In the genomic region with DNA sequence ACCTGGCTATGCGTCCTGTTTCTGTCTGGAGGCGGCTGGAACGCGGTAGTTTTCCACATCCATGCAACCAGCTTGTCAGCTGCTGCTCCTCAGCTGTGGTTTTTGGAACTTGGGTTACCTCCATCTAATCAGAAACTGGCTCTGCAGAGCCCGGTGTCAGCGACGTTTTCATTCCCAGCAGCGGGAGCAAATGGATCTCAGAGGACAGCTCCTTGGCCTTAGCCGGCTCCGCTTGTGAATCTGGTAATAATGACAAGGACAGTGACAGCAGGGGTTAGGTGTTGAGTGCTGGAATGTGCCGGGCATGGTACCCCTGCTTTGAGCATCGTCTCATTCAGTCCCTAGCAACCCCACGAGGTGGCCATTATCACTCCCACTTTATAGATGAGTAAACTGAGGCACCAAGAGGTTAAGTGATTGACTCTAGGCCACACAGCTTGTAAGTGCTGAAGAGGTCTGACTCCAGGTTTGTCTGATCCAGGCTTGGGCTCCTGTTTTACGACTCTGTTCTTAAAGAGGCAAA, we compare ENCODE assay signal across 8 cellular contexts. TPM values are rescaled to one million over a fixed set of nuclear protein-coding genes. Genes with fewer than 3 reads are reported as not detected.
DNase-seq lines count a peak whose midpoint lies in the region; ATAC-seq and TF ChIP-seq lines count a peak whose summit lies in the region.

No MANE protein-coding gene starts in this region.

- peaks cover 16% of the 10 kb centered on the region for H3K4me1 ChIP-seq in Caco-2
- H3K4me1 ChIP-seq in OCI-LY1 (ENCODE audit: insufficient read depth, low read length, severe bottlenecking), result peaks cover 6% of the 10 kb centered on the region
- H3K4me1 ChIP-seq in ovary (ENCODE audit: insufficient read depth), result peaks cover 21% of the 10 kb centered on the region

- POLR2A ChIA-PET in Caco-2 (lab: Charles Lee), result interaction anchor here (1.3 kb wide), 1 partner anchor 151 kb away, joined by 10 read pairs; no protein-coding TSS in a partner anchor

- peaks cover 5% of the 10 kb centered on the region for H3K27me3 Mint-ChIP-seq in Caco-2 (ENCODE audit: insufficient read depth, unreplicated experiment)

- H2AFZ ChIP-seq in OCI-LY1 (ENCODE audit: low read length), result no peak overlapping the region

- peaks cover 14% of the 10 kb centered on the region for H3K36me3 Mint-ChIP-seq in Caco-2 (ENCODE audit: insufficient read depth, unreplicated experiment)

- H3K36me3 ChIP-seq in Caco-2 (ENCODE audit: control insufficient read depth, insufficient read depth, low read length) (no peaks in the 10 kb centered on the region), OCI-LY1 (ENCODE audit: insufficient read depth, low read length) (no peaks in the 10 kb centered on the region), ovary (no peaks in the 10 kb centered on the region)

- CTCF ChIA-PET in Caco-2 (lab: Charles Lee), result interaction anchor here (0.8 to 2.1 kb wide), 4 partner anchors 8 to 502 kb away, joined by 4 to 10 read pairs (median 6); no protein-coding TSS in a partner anchor

- H3K27me3 ChIP-seq in Caco-2 (replicated peaks; ENCODE audit: control insufficient read depth, insufficient read depth, low read length) (no peaks in the 10 kb centered on the region), OCI-LY1 (ENCODE audit: insufficient read depth, low read length) (peaks cover 5% of the 10 kb centered on the region), ovary (no peaks in the 10 kb centered on the region)

- H4K20me1 ChIP-seq in OCI-LY1 (ENCODE audit: insufficient read depth, low read length), result no peaks in the 10 kb centered on the region

- no peaks in the 10 kb centered on the region for H3K79me2 ChIP-seq in OCI-LY1 (ENCODE audit: insufficient read depth, low read length)

- TSS peak; percentile 31 for BruUV-seq in Caco-2 (replicated peaks; lab: Mats Ljungman, UMichigan)

- peak overlapping the region; percentile 81 for H3K4me3 Mint-ChIP-seq in Caco-2 (ENCODE audit: unreplicated experiment)

- H3K9me3 Mint-ChIP-seq in Caco-2 (ENCODE audit: unreplicated experiment), result no peaks in the 10 kb centered on the region

- H3K4me3 ChIP-seq in Caco-2 (ENCODE audit: low read depth, low read length), result peak overlapping the region; percentile 81
- H3K4me3 ChIP-seq in OCI-LY1 (ENCODE audit: low read depth, low read length, poor library complexity, severe bottlenecking), result no peak overlapping the region
- peak overlapping the region; percentile 91 for H3K4me3 ChIP-seq in epithelial cell of proximal tubule (ENCODE audit: low read depth, low read length)
- peak overlapping the region; percentile 53 for H3K4me3 ChIP-seq in ovary

- TF ChIP-seq EP300 in ovary (IDR thresholded peaks at IDR 0.05), result no peak

- no peak overlapping the region for H3K27ac ChIP-seq in OCI-LY1 (ENCODE audit: low read depth, low read length, poor library complexity, severe bottlenecking)
- H3K27ac ChIP-seq in ovary, result no peak overlapping the region

- H3K4me2 ChIP-seq in OCI-LY1 (ENCODE audit: low read length), result peak overlapping the region; percentile 55

- no peaks in the 10 kb centered on the region for H3K9me2 ChIP-seq in OCI-LY1 (ENCODE audit: low read depth, low read length)

- no peaks in the 10 kb centered on the region for H3K4me1 Mint-ChIP-seq in Caco-2 (ENCODE audit: low read depth, unreplicated experiment)

- no peak overlapping the region for H3K27ac Mint-ChIP-seq in Caco-2 (ENCODE audit: unreplicated experiment)

- no peaks in the 10 kb centered on the region for H3K9me3 ChIP-seq in Caco-2
- H3K9me3 ChIP-seq in OCI-LY1 (ENCODE audit: low read length), result no peaks in the 10 kb centered on the region
- no peaks in the 10 kb centered on the region for H3K9me3 ChIP-seq in ovary

- ATAC-seq in GM18511 (IDR thresholded peaks at IDR 0.05; ENCODE audit: unreplicated experiment) (no peak), HG03378 (IDR thresholded peaks at IDR 0.05; ENCODE audit: unreplicated experiment) (no peak), GM19328 (IDR thresholded peaks at IDR 0.05; ENCODE audit: unreplicated experiment) (no peak)

- no peaks in the 10 kb centered on the region for H3F3A ChIP-seq in OCI-LY1 (ENCODE audit: insufficient read depth, low read length)

- intact Hi-C loops in Caco-2 (cut with micrococcal nuclease; ENCODE audit: unreplicated experiment), result no loop called here
- intact Hi-C loops in ovary (cut with DNase I), result loop anchor here in 1 of 4 donors (10.0 kb wide), 1 partner anchor 239 kb away; the partner anchor contains the start of gene CABLES2

- WGBS in ovary, 3 donors, result 25 to 33% (median 29%) methylated on average over 11 to 14 of the region's 14 CpGs

- TF ChIP-seq CTCF in Caco-2 (IDR thresholded peaks at IDR 0.05; ENCODE audit: insufficient read depth in 1 of 2, low read depth in 1 of 2, low read length in 1 of 2, severe bottlenecking in 1 of 2, unreplicated experiment in 1 of 2), result no peak
- TF ChIP-seq CTCF in OCI-LY1 (IDR thresholded peaks at IDR 0.05; ENCODE audit: low read length), result no peak
- no peak for TF ChIP-seq CTCF in epithelial cell of proximal tubule (conservative IDR thresholded peaks at IDR 0.05; ENCODE audit: low read depth, low read length)
- TF ChIP-seq CTCF in ovary (IDR thresholded peaks at IDR 0.05), result no peak

- DNase-seq in Caco-2 (no peak), epithelial cell of proximal tubule (ENCODE audit: low read depth) (no peak), ovary (no peak), islet precursor cell (no peak)

- TF ChIP-seq POLR2A in ovary (IDR thresholded peaks at IDR 0.05), result no peak

- no peak overlapping the region for H3K9ac ChIP-seq in OCI-LY1 (ENCODE audit: low read length)

RNA-seq across cellular contexts. Expression of gene SLCO4A1, which starts 1.3 kb away (rescaled TPM):
- 18.7 and 23.6 TPM in 2 replicates for total RNA-seq in Caco-2 (2022)
- 48.3 and 57.3 TPM in 2 replicates for total RNA-seq in epithelial cell of proximal tubule
- total RNA-seq in ovary, result 10 to 100 TPM in 1 of 7 donors, 1 to 10 TPM in 6; 3.3 to 10.9 (median 4.4) TPM
- polyA plus RNA-seq in ovary, result 1 to 10 TPM; 1.1 to 2.2 TPM
